ENCODE assay signal across 27 cellular contexts in genomic region chr1:166626711-166627110, GRCh38.
"Had no signal": no experiment of that assay in that cellular context is flagged by ENCODE, and none has a peak within 500 bp of the region (broad histone marks: within the 10 kb centered on the region; RNA-seq: fewer than 3 reads in every experiment).

No MANE protein-coding gene starts in this region.

- DNase-seq: stimulated activated CD4-positive, alpha-beta T cell treated with anti-CD3 and anti-CD28 coated beads, Interleukin-2, amount 100 ng/mL, for 48 hours; stimulated activated CD4-positive, alpha-beta T cell treated with anti-CD3 and anti-CD28 coated beads, Interleukin-4, amount 100 ng/mL, for 1 hour; stimulated activated CD4-positive, alpha-beta T cell treated with anti-CD3 and anti-CD28 coated beads, Interleukin-4, amount 100 ng/mL, for 24 hours; stimulated activated CD4-positive, alpha-beta T cell treated with anti-CD3 and anti-CD28 coated beads, Interleukin-4, amount 100 ng/mL, for 4 hours; stimulated activated CD8-positive, alpha-beta memory T cell treated with anti-CD3 and anti-CD28 coated beads, Interleukin-4, amount 100 ng/mL, for 48 hours; stimulated activated naive B cell treated with anti-CD40 and anti-IgM and Interleukin-4, amounts not matched to agents 10 μg/mL and 1 μg/mL and 100 μg/mL, for 72 hours; stimulated activated naive CD4-positive, alpha-beta T cell; stimulated activated naive CD4-positive, alpha-beta T cell treated with Interleukin-2 at 50 U/mL for 16 hours; stimulated activated naive CD8-positive, alpha-beta T cell treated with anti-CD3 and anti-CD28 coated beads, Interleukin-15, amount 100 ng/mL, for 72 hours; stimulated activated naive CD8-positive, alpha-beta T cell treated with anti-CD3 and anti-CD28 coated beads, Interleukin-15, Interleukin-2, amounts not matched to agents 100 U/mL and 50 U/mL, for 24 hours; stomach; substantia nigra; testis; thyroid gland; tibial artery; transverse colon; trophoblast cell; upper lobe of left lung; upper lobe of right lung; uterus had no signal

- H3K4me3 ChIP-seq: stomach, suprapubic skin, testis, thoracic aorta, thyroid gland, tibial artery, tibial nerve, transverse colon, upper lobe of left lung, upper lobe of right lung, uterus, vagina had no signal

- FAIRE-seq: urothelium cell line had no signal

- H3K27me3 ChIP-seq: stomach, suprapubic skin, testis, thyroid gland, tibial artery, tibial nerve, transverse colon, upper lobe of left lung, upper lobe of right lung, uterus, vagina had no signal

- H3K36me3 ChIP-seq: stomach, suprapubic skin, thoracic aorta, thyroid gland, tibial artery, tibial nerve, transverse colon, upper lobe of left lung, upper lobe of right lung, uterus, vagina had no signal

- H3K27ac ChIP-seq: stomach, suprapubic skin, testis, thoracic aorta, thyroid gland, tibial artery, tibial nerve, transverse colon, upper lobe of left lung, upper lobe of right lung, uterus, vagina had no signal

- H3K9me3 ChIP-seq: stomach, suprapubic skin, testis, thoracic aorta, thyroid gland, tibial artery, tibial nerve, transverse colon, upper lobe of left lung, upper lobe of right lung, uterus, vagina had no signal

- H3K4me1 ChIP-seq: stomach, suprapubic skin, testis, thyroid gland, tibial artery, tibial nerve, transverse colon, upper lobe of left lung, upper lobe of right lung, uterus, vagina had no signal

- ATAC-seq: stimulated activated effector memory CD8-positive, alpha-beta T cell treated with anti-CD3 and anti-CD28 coated beads, Interleukin-12 subunit alpha, Interleukin-12 subunit beta, amount 100 ng/mL, for 72 hours; stimulated activated memory B cell treated with anti-CD40 and anti-IgM and Interleukin-4, amounts not matched to agents 10 μg/mL and 1 μg/mL and 100 μg/mL, for 72 hours; stimulated activated naive B cell treated with anti-CD40 and anti-IgM and Interleukin-4, amounts not matched to agents 10 μg/mL and 1 μg/mL and 100 μg/mL, for 72 hours; stimulated activated naive CD8-positive, alpha-beta T cell treated with anti-CD3 and anti-CD28 coated beads, Interleukin-15, amount 100 ng/mL, for 72 hours; stimulated activated naive CD8-positive, alpha-beta T cell treated with anti-CD3 and anti-CD28 coated beads, Interleukin-15, Interleukin-2, amounts not matched to agents 100 U/mL and 50 U/mL, for 24 hours; upper lobe of right lung had no signal
